Comparison of ENCODE assay signal across 12 cellular contexts in genomic region chr9:121294181-121294743, GRCh38. TPM values are rescaled to one million over a fixed set of nuclear protein-coding genes. Genes with fewer than 3 reads are reported as not detected.
DNase-seq lines count a peak whose midpoint lies in the region; TF ChIP-seq lines count a peak whose summit lies in the region.
"Had no signal": no experiment of that assay in that cellular context is flagged by ENCODE, and none has a peak within 500 bp of the region (broad histone marks: within the 10 kb centered on the region; RNA-seq: fewer than 3 reads in every experiment).

No MANE protein-coding gene starts in this region.

- H3K27me3 ChIP-seq in Peyer's patch (no peaks in the 10 kb centered on the region), esophagus muscularis mucosa (no peaks in the 10 kb centered on the region), mesenchymal stem cell (ENCODE audit: control insufficient read depth in 1 of 2, insufficient read depth in 1 of 2, low read length in 2 of 2) (no peaks in the 10 kb centered on the region), subcutaneous abdominal adipose tissue (ENCODE audit: control insufficient read depth in 5 of 5, insufficient read depth in 4 of 5, low read length in 5 of 5) (no peaks in the 10 kb centered on the region)

- peaks cover 2 to 74% (median 10%) of the 10 kb centered on the region in 4 donors for H3K4me1 ChIP-seq in Peyer's patch
- H3K4me1 ChIP-seq in esophagus muscularis mucosa: peaks cover 91 to 100% (median 100%) of the 10 kb centered on the region in 4 donors
- H3K4me1 ChIP-seq in mesenchymal stem cell (ENCODE audit: control insufficient read depth, insufficient read depth, low read depth, low read length): peaks cover 38% of the 10 kb centered on the region
- peaks cover 34 to 83% (median 79%) of the 10 kb centered on the region in 5 donors for H3K4me1 ChIP-seq in subcutaneous abdominal adipose tissue (ENCODE audit: control insufficient read depth in 5 of 5, insufficient read depth in 5 of 5, low read length in 5 of 5)

- peak in 1 of 3 donors; percentile 47 for DNase-seq in Peyer's patch
- no peak for DNase-seq in esophagus muscularis mucosa (ENCODE audit: extremely low spot score)
- no peak for DNase-seq in mesenchymal stem cell
- no peak for DNase-seq in effector CD8-positive, alpha-beta T cell (lab: John Stamatoyannopoulos, UW)
- no peak for DNase-seq in foreskin fibroblast
- no peak for DNase-seq in NCI-H187 treated with DMSO at 0.1 percent for 48 hours (lab: John Stamatoyannopoulos, UW)
- DNase-seq in H4 (ENCODE audit: low spot score): no peak
- DNase-seq: activated CD4-positive, alpha-beta T cell treated with anti-CD3 and anti-CD28 coated beads, Interleukin-2, amount 50 U/mL, for 1 hour; activated T-cell treated with anti-CD3 and anti-CD28 coated beads, Interleukin-2, amount 50 U/mL, for 4 hours; NCI-H82; SHP77 had no signal

- TF ChIP-seq CTCF in Peyer's patch (IDR thresholded peaks at IDR 0.05) (no peak), esophagus muscularis mucosa (IDR thresholded peaks at IDR 0.05) (no peak), foreskin fibroblast (IDR thresholded peaks at IDR 0.05; ENCODE audit: low read depth, low read length) (no peak)

- TF ChIP-seq EP300 in esophagus muscularis mucosa (IDR thresholded peaks at IDR 0.05): no peak

- peaks cover 49% of the 10 kb centered on the region for H3K79me1 ChIP-seq in mesenchymal stem cell (replicated peaks; ENCODE audit: low read length, poor library complexity, severe bottlenecking)

- no peak overlapping the region for H2BK5ac ChIP-seq in mesenchymal stem cell (ENCODE audit: low read depth, low read length, poor library complexity, severe bottlenecking)

- intact Hi-C loops in esophagus muscularis mucosa (cut with DNase I): no loop called here

- H2BK120ac ChIP-seq in mesenchymal stem cell (ENCODE audit: low read depth, low read length): no peak overlapping the region

- H3K36me3 ChIP-seq in Peyer's patch: no peaks in the 10 kb centered on the region
- H3K36me3 ChIP-seq in esophagus muscularis mucosa: peaks cover 0 to 9% (median 0%) of the 10 kb centered on the region in 4 donors
- H3K36me3 ChIP-seq in mesenchymal stem cell (ENCODE audit: control insufficient read depth in 1 of 2, insufficient read depth in 2 of 2, low read depth in 1 of 2, low read length in 2 of 2): peaks cover 28 to 37% of the 10 kb centered on the region in 2 experiments
- H3K36me3 ChIP-seq in subcutaneous abdominal adipose tissue (ENCODE audit: control insufficient read depth in 5 of 5, insufficient read depth in 5 of 5, low read length in 5 of 5): peaks cover 0 to 4% (median 0%) of the 10 kb centered on the region in 5 donors

- no peak overlapping the region for H3K4me2 ChIP-seq in mesenchymal stem cell (ENCODE audit: low read length, poor library complexity, severe bottlenecking)

- peak overlapping the region in 1 of 2 experiments; percentile 9 for H3K23ac ChIP-seq in mesenchymal stem cell (ENCODE audit: low read length in 2 of 2)

- H3K9ac ChIP-seq in mesenchymal stem cell (ENCODE audit: low read length): peak overlapping the region; percentile 56
- H3K9ac ChIP-seq in subcutaneous abdominal adipose tissue (ENCODE audit: low read length in 5 of 5): peak overlapping the region in 4 of 5 donors; percentile 30 to 75 (median 62)

- WGBS in esophagus muscularis mucosa: 37% methylated on average over 3 of the region's 6 CpGs
- WGBS in mesenchymal stem cell: 92% methylated on average over 5 of the region's 6 CpGs

- peak overlapping the region; percentile 41 to 87 (median 73) for H3K27ac ChIP-seq in Peyer's patch
- peak overlapping the region; percentile 93 to 99 (median 95) for H3K27ac ChIP-seq in esophagus muscularis mucosa (replicated peaks in 1 of 4)
- H3K27ac ChIP-seq in mesenchymal stem cell (ENCODE audit: low read length, poor library complexity, severe bottlenecking): no peak overlapping the region
- peak overlapping the region; percentile 98 for H3K27ac ChIP-seq in subcutaneous abdominal adipose tissue (ENCODE audit: low read depth, low read length)

- peak overlapping the region; percentile 36 for H4K91ac ChIP-seq in mesenchymal stem cell (ENCODE audit: low read length)

- H4K8ac ChIP-seq in mesenchymal stem cell (ENCODE audit: low read length): no peak overlapping the region

- no peaks in the 10 kb centered on the region for H3K9me3 ChIP-seq in Peyer's patch
- H3K9me3 ChIP-seq in esophagus muscularis mucosa: no peaks in the 10 kb centered on the region
- no peaks in the 10 kb centered on the region for H3K9me3 ChIP-seq in mesenchymal stem cell (ENCODE audit: control insufficient read depth, low read length)
- H3K9me3 ChIP-seq in subcutaneous abdominal adipose tissue (ENCODE audit: control insufficient read depth in 5 of 5, low read length in 5 of 5): no peaks in the 10 kb centered on the region

- H3K14ac ChIP-seq in mesenchymal stem cell (ENCODE audit: low read length in 2 of 2): no peak overlapping the region

- H3K4me3 ChIP-seq in Peyer's patch: no peak overlapping the region
- H3K4me3 ChIP-seq in esophagus muscularis mucosa: peak overlapping the region; percentile 20 to 40 (median 37)
- peak overlapping the region in 1 of 2 experiments; percentile 38 for H3K4me3 ChIP-seq in mesenchymal stem cell (ENCODE audit: insufficient read depth in 1 of 2, low read depth in 1 of 2, low read length in 2 of 2)
- H3K4me3 ChIP-seq in subcutaneous abdominal adipose tissue (ENCODE audit: low read depth in 1 of 5, low read length in 5 of 5): peak overlapping the region; percentile 45 to 58 (median 57)
- H3K4me3 ChIP-seq in foreskin fibroblast (ENCODE audit: low read depth in 1 of 2, low read length in 2 of 2): no peak overlapping the region

- H2AFZ ChIP-seq in mesenchymal stem cell (ENCODE audit: low read depth, low read length): no peak overlapping the region

- no peak for TF ChIP-seq POLR2A in Peyer's patch (IDR thresholded peaks at IDR 0.05)
- no peak for TF ChIP-seq POLR2A in esophagus muscularis mucosa (IDR thresholded peaks at IDR 0.05; ENCODE audit: low read depth)

- H2AK5ac ChIP-seq in mesenchymal stem cell (ENCODE audit: low read length, severe bottlenecking): no peak overlapping the region

- H2BK15ac ChIP-seq in mesenchymal stem cell (ENCODE audit: low read depth, poor library complexity, severe bottlenecking): no peak overlapping the region

- H2BK12ac ChIP-seq in mesenchymal stem cell (ENCODE audit: low read length in 2 of 2): peak overlapping the region in 1 of 2 experiments; percentile 29

- peak overlapping the region in 1 of 2 experiments; percentile 75 for H3K4ac ChIP-seq in mesenchymal stem cell (ENCODE audit: low read depth in 1 of 2, low read length in 2 of 2)

- H3K18ac ChIP-seq in mesenchymal stem cell (ENCODE audit: low read depth in 1 of 2, low read length in 2 of 2): peak overlapping the region in 1 of 2 experiments; percentile 37

RNA-seq across cellular contexts. Expression of gene GSN, which starts 26.3 kb away (rescaled TPM):
- total RNA-seq in Peyer's patch (100 to 1,000 TPM; 364 to 571 (median 480) TPM), esophagus muscularis mucosa (1,000 to 10,000 TPM; 2,509 to 3,811 (median 3,170) TPM)
- 196 TPM for polyA plus RNA-seq in mesenchymal stem cell (2013, experiment 1 of 2)
- polyA plus RNA-seq in mesenchymal stem cell (2013, experiment 2 of 2): 192 TPM
- total RNA-seq in H4 (2014; rRNA removed; shearing (Covaris generic)): 125 and 137 TPM in 2 replicates

Comparison
In these comparisons a context has a peak if more than half of its experiments do, and no peak if none do; other contexts are left out.
1. H3K4me3 ChIP-seq: peak in esophagus muscularis mucosa (4 of 4) and subcutaneous abdominal adipose tissue (5 of 5); none in Peyer's patch (0 of 4) and foreskin fibroblast (0 of 2).
2. RNA of gene GSN, which starts 26.3 kb away (total RNA-seq): 2,509 to 3,811 TPM in esophagus muscularis mucosa; 364 to 571 TPM in Peyer's patch and 125 to 137 TPM in H4; every median in the first group is over 4 times any median in the second.